ENCODE assay signal across 14 cellular contexts in the genomic region with DNA sequence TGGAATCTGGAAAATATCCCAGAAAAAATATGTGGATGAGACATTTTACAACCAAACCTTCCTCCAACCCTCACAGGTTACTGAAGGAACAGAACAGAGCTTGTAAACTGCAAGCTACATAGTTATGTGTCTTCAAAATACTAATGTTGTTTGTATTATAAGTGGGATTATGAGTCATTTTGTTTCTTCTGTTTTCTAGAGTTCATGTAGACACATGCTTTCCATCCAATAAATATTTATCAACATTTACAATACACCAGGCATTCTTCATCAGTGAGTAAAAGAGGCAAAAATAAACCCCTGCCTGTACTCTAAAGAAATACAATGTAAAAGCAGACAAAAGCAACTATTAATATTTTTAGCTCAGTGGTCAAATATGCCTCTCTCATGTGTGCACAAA. TPM values are rescaled to one million over a fixed set of nuclear protein-coding genes. Genes with fewer than 3 reads are reported as not detected.
A peak's percentile ranks its signal among the peaks of the same experiment; 100 is the strongest.
DNase-seq lines count a peak whose midpoint lies in the region; ATAC-seq, FAIRE-seq and TF ChIP-seq lines count a peak whose summit lies in the region.
"Had no signal": no experiment of that assay in that cellular context is flagged by ENCODE, and none has a peak within 500 bp of the region (broad histone marks: within the 10 kb centered on the region; RNA-seq: fewer than 3 reads in every experiment).

No MANE protein-coding gene starts in this region.

- no peak overlapping the region for H2BK15ac ChIP-seq in IMR-90 (ENCODE audit: low read depth, low read length)

- H2BK20ac ChIP-seq in IMR-90 (ENCODE audit: low read depth, low read length), result peak overlapping the region; percentile 35

- no peaks in the 10 kb centered on the region; a peak in 1 of 4 replicates for H3K79me1 ChIP-seq in IMR-90 (ENCODE audit: low read depth in 1 of 2, low read length in 2 of 2)

- H4K91ac ChIP-seq in IMR-90 (ENCODE audit: insufficient read depth, low read depth, low read length), result no peak overlapping the region; the same call in 1 of the 2 replicates

- H3K4ac ChIP-seq in IMR-90 (ENCODE audit: low read depth, low read length), result no peak overlapping the region

- TF ChIP-seq EP300 in SK-N-SH (IDR thresholded peaks at IDR 0.05; ENCODE audit: borderline replicate concordance in 1 of 2, low read depth in 1 of 2, low read length in 1 of 2), result no peak

- in situ Hi-C loops in IMR-90 (cut with MboI; ENCODE audit: low sequenced_read_pairs), result loop anchor here (10.0 kb wide), 3 partner anchors 352 to 642 kb away; partner anchors contain the start of gene CAV1

- DNase-seq in SK-N-SH (no peak), IMR-90 (peak; percentile 65), renal cortical epithelial cell (ENCODE audit: low read depth) (peak; percentile 21), NCI-H510A (lab: John Stamatoyannopoulos, UW) (no peak)
- no peak for DNase-seq in CD8-positive, alpha-beta memory T cell
- DNase-seq: KG1, MG63, NCI-H524 treated with DMSO at 0.1 percent for 48 hours, SHP77 treated with DMSO at 0.1 percent for 48 hours had no signal

- CTCF ChIA-PET in SK-N-SH (lab: Yijun Ruan, JAX), result interaction anchor here (0.6 to 5.8 kb wide), 31 partner anchors 9 to 682 kb away, joined by 3 to 95 read pairs (median 4); partner anchors contain the start of gene TES
- CTCF ChIA-PET in IMR-90 (lab: Yijun Ruan, JAX), result interaction anchor here (0.7 to 2.0 kb wide), 5 partner anchors 34 to 420 kb away, joined by 3 to 12 read pairs (median 4); no protein-coding TSS in a partner anchor
- CTCF ChIA-PET in CD8-positive, alpha-beta memory T cell (lab: Charles Lee), result interaction anchor here (0.9 to 5.8 kb wide), 11 partner anchors 8 to 419 kb away, joined by 3 to 35 read pairs (median 5); partner anchors contain the start of gene CAV1

- no peak overlapping the region for H2AFZ ChIP-seq in SK-N-SH (ENCODE audit: low read depth)
- no peak overlapping the region for H2AFZ ChIP-seq in IMR-90 (replicated peaks; ENCODE audit: low read length, poor library complexity)

- H3K27ac Mint-ChIP-seq in CD8-positive, alpha-beta memory T cell, result no peak overlapping the region

- no peak overlapping the region for H3K14ac ChIP-seq in IMR-90 (replicated peaks; ENCODE audit: low read depth, low read length)

- ATAC-seq in SK-N-SH treated with all-trans-retinoic acid at 6 μM for 48 hours, result peak; percentile 13; the same call in 1 of the 3 replicates
- peak; percentile 21 for ATAC-seq in IMR-90 (ENCODE audit: low read depth)
- no peak for ATAC-seq in GM18870 (IDR thresholded peaks at IDR 0.05; ENCODE audit: unreplicated experiment)

- H3K79me2 ChIP-seq in SK-N-SH (ENCODE audit: insufficient read depth), result no peaks in the 10 kb centered on the region

- no peak for TF ChIP-seq POLR2A in IMR-90 (IDR thresholded peaks at IDR 0.05; ENCODE audit: low read depth, low read length)

- BruUV-seq in IMR-90 (replicated peaks; lab: Mats Ljungman, UMichigan), result no TSS peak

- TF ChIP-seq RAD21 in SK-N-SH (IDR thresholded peaks at IDR 0.05; ENCODE audit: low read length) (no peak), IMR-90 (IDR thresholded peaks at IDR 0.05; ENCODE audit: low read length) (no peak)

- dilution Hi-C loops in IMR-90 (cut with HindIII; ENCODE audit: low sequenced_read_pairs, unreplicated experiment), result no loop called here

- peak overlapping the region; percentile 35; the same call in 1 of the 2 replicates for H4K5ac ChIP-seq in IMR-90 (ENCODE audit: low read depth, low read length)

- peaks cover 0 to 5% of the 10 kb centered on the region in 2 experiments; a peak in 1 of 4 replicates for H3K4me1 ChIP-seq in SK-N-SH (ENCODE audit: control insufficient read depth in 1 of 2, insufficient read depth in 2 of 2, low read depth in 1 of 2, low read length in 1 of 2)
- peaks cover 15% of the 10 kb centered on the region for H3K4me1 ChIP-seq in IMR-90 (ENCODE audit: control insufficient read depth, insufficient read depth, low read length)
- H3K4me1 ChIP-seq in CD8-positive, alpha-beta memory T cell (ENCODE audit: insufficient read depth, low read length), result peaks cover 2% of the 10 kb centered on the region
- H3K4me1 ChIP-seq: HAP-1 had no signal

- POLR2A ChIA-PET in SK-N-SH (lab: Yijun Ruan, JAX) (no interaction called here), IMR-90 (lab: Charles Lee; ENCODE audit: unreplicated experiment) (interaction anchor here (0.6 kb wide), 1 partner anchor 354 kb away, joined by 3 read pairs; no protein-coding TSS in a partner anchor)
- POLR2A ChIA-PET in CD8-positive, alpha-beta memory T cell (lab: Charles Lee), result no interaction called here

- H3K9ac ChIP-seq in SK-N-SH (no peak overlapping the region), IMR-90 (ENCODE audit: low read depth, low read length) (no peak overlapping the region)

- H3K18ac ChIP-seq in IMR-90 (ENCODE audit: low read depth, low read length), result peak overlapping the region; percentile 54; the same call in 1 of the 2 replicates

- H3K9me3 Mint-ChIP-seq in CD8-positive, alpha-beta memory T cell, result peaks cover 0 to 2% (median 0%) of the 10 kb centered on the region in 5 donors

- H3K9me1 ChIP-seq in IMR-90 (ENCODE audit: insufficient read depth, low read length), result peaks cover 6% of the 10 kb centered on the region; the same call in 1 of the 2 replicates

- H3K36me3 ChIP-seq in SK-N-SH (replicated peaks in 1 of 2; ENCODE audit: control insufficient read depth in 1 of 2, insufficient read depth in 2 of 2, low read length in 1 of 2) (no peaks in the 10 kb centered on the region), IMR-90 (ENCODE audit: control insufficient read depth, insufficient read depth, low read length) (no peaks in the 10 kb centered on the region)
- no peaks in the 10 kb centered on the region for H3K36me3 ChIP-seq in CD8-positive, alpha-beta memory T cell (ENCODE audit: insufficient read depth, low read length)
- H3K36me3 ChIP-seq: HAP-1, MG63 had no signal

- no peaks in the 10 kb centered on the region for H3K9me2 ChIP-seq in SK-N-SH

- H3K9me3 ChIP-seq in SK-N-SH, result no peaks in the 10 kb centered on the region
- H3K9me3 ChIP-seq in IMR-90 (ENCODE audit: control insufficient read depth, insufficient read depth, low read length), result no peaks in the 10 kb centered on the region
- H3K9me3 ChIP-seq in CD8-positive, alpha-beta memory T cell (ENCODE audit: low read length), result no peaks in the 10 kb centered on the region
- H3K9me3 ChIP-seq: HAP-1 had no signal

- intact Hi-C loops in IMR-90 (cut with micrococcal nuclease), result loop anchor here (2.0 to 5.0 kb wide), 3 partner anchors 416 to 636 kb away; partner anchors contain the start of gene MET

- H3K27me3 Mint-ChIP-seq in CD8-positive, alpha-beta memory T cell, result peaks cover 4 to 9% of the 10 kb centered on the region in 2 donors

- peaks cover under 1 to 6% (median 1%) of the 10 kb centered on the region in 3 donors for H3K4me1 Mint-ChIP-seq in CD8-positive, alpha-beta memory T cell

- peak overlapping the region; percentile 67 for H2BK5ac ChIP-seq in IMR-90 (ENCODE audit: low read depth, low read length, poor library complexity, severe bottlenecking)

- H3K27me3 ChIP-seq in SK-N-SH (ENCODE audit: insufficient read depth), result peaks cover 25% of the 10 kb centered on the region
- H3K27me3 ChIP-seq in IMR-90 (ENCODE audit: control insufficient read depth, insufficient read depth, low read length), result no peaks in the 10 kb centered on the region
- H3K27me3 ChIP-seq in CD8-positive, alpha-beta memory T cell (ENCODE audit: insufficient read depth, low read length, poor library complexity, severe bottlenecking), result no peaks in the 10 kb centered on the region
- H3K27me3 ChIP-seq: MG63 had no signal

- H3K4me3 Mint-ChIP-seq in CD8-positive, alpha-beta memory T cell, result no peak overlapping the region

- no peak overlapping the region for H2AK9ac ChIP-seq in IMR-90 (replicated peaks; ENCODE audit: low read depth, low read length, poor library complexity)

- 0 out of 4 replicates have a peak overlapping the region, but pooled peaks of 1 of the 2 experiments have one; percentile 7 for H4K8ac ChIP-seq in IMR-90 (ENCODE audit: low read depth in 2 of 2, low read length in 2 of 2)

- H4K20me1 ChIP-seq in SK-N-SH (ENCODE audit: insufficient read depth) (no peaks in the 10 kb centered on the region), IMR-90 (ENCODE audit: insufficient read depth, low read length) (no peaks in the 10 kb centered on the region)

- H2BK120ac ChIP-seq in IMR-90 (ENCODE audit: low read depth, low read length), result peak overlapping the region; percentile 44; the same call in 1 of the 2 replicates

- no peak overlapping the region for H3K4me2 ChIP-seq in SK-N-SH
- peak overlapping the region; percentile 79 for H3K4me2 ChIP-seq in IMR-90 (ENCODE audit: low read depth, low read length)

- H3K27ac ChIP-seq in SK-N-SH (ENCODE audit: low read depth in 2 of 2, low read length in 1 of 2) (no peak overlapping the region), IMR-90 (ENCODE audit: insufficient read depth, low read length) (peak overlapping the region; percentile 52; the same call in 1 of the 2 replicates)
- no peak overlapping the region for H3K27ac ChIP-seq in CD8-positive, alpha-beta memory T cell (ENCODE audit: low read depth, low read length)
- H3K27ac ChIP-seq: 22Rv1 had no signal

- H2AK5ac ChIP-seq in IMR-90 (ENCODE audit: low read depth, low read length), result no peak overlapping the region

- H3K56ac ChIP-seq in IMR-90 (ENCODE audit: extremely low read depth, insufficient read depth, low read length), result peak overlapping the region; percentile 19; the same call in 1 of the 2 replicates

- H3K23ac ChIP-seq in IMR-90 (ENCODE audit: low read depth, low read length), result no peak overlapping the region

- H3K36me3 Mint-ChIP-seq in CD8-positive, alpha-beta memory T cell, result peaks cover 0 to 10% (median 0%) of the 10 kb centered on the region in 3 donors

- FAIRE-seq in endometrium (lab: Jason Lieb, UNC), result peak; percentile 54

- TF ChIP-seq CTCF in SK-N-SH (IDR thresholded peaks at IDR 0.05) (no peak), IMR-90 (conservative IDR thresholded peaks at IDR 0.05; ENCODE audit: low read depth, low read length) (no peak)

- H3F3A ChIP-seq in SK-N-SH (replicated peaks; ENCODE audit: insufficient read depth), result no peaks in the 10 kb centered on the region

- H3K4me3 ChIP-seq in SK-N-SH (ENCODE audit: low read depth in 2 of 2, low read length in 1 of 2) (no peak overlapping the region), IMR-90 (ENCODE audit: insufficient read depth, low read depth, low read length) (no peak overlapping the region)
- H3K4me3 ChIP-seq in CD8-positive, alpha-beta memory T cell (ENCODE audit: low read length), result no peak overlapping the region
- H3K4me3 ChIP-seq: HAP-1, MG63 had no signal

TF ChIP-seq in IMR-90, 13 proteins besides CTCF, POLR2A, EP300 and RAD21 (continues in another document):
- no peak for TF ChIP-seq BHLHE40 (IDR thresholded peaks at IDR 0.05; ENCODE audit: low read depth, low read length)

RNA-seq across cellular contexts. Expression of gene TES, which starts 38.0 kb away (rescaled TPM):
- 9.5 and 15.6 TPM in 2 replicates for polyA plus RNA-seq in SK-N-SH (2012; rRNA removed)
- polyA plus RNA-seq in SK-N-SH (2012; cell fraction: cytosol; rRNA removed), result 12.5 and 13.4 TPM in 2 replicates
- 16.9 and 22.4 TPM in 2 replicates for polyA plus RNA-seq in SK-N-SH (2012; cell fraction: nucleus; rRNA removed)
- total RNA-seq in IMR-90 (2012; rRNA removed), result 83.3 and 91.9 TPM in 2 replicates
- polyA plus RNA-seq in IMR-90 (2012; rRNA removed), result 49.7 and 54.0 TPM in 2 replicates
- polyA plus RNA-seq in IMR-90 (2012; cell fraction: cytosol; rRNA removed), result 20.3 and 32.9 TPM in 2 replicates
- 17.8 and 73.1 TPM in 2 replicates for polyA plus RNA-seq in IMR-90 (2012; cell fraction: nucleus; rRNA removed; ENCODE audit: low replicate concordance)
- 198 and 315 TPM in 2 replicates for total RNA-seq in renal cortical epithelial cell
- total RNA-seq in CD8-positive, alpha-beta memory T cell, result 10 to 100 TPM; 58.4 to 59.0 TPM
- 193 TPM for polyA plus RNA-seq in CD8-positive, alpha-beta memory T cell

Comparison
In these comparisons a context has a peak if more than half of its experiments do, and no peak if none do; other contexts are left out.
1. DNase-seq: peak in IMR-90 (single experiment) and renal cortical epithelial cell (single experiment); none in SK-N-SH (single experiment), NCI-H510A (single experiment) and CD8-positive, alpha-beta memory T cell (0 of 5).